Comparison of ENCODE assay signal across 26 cellular contexts in the genomic region with DNA sequence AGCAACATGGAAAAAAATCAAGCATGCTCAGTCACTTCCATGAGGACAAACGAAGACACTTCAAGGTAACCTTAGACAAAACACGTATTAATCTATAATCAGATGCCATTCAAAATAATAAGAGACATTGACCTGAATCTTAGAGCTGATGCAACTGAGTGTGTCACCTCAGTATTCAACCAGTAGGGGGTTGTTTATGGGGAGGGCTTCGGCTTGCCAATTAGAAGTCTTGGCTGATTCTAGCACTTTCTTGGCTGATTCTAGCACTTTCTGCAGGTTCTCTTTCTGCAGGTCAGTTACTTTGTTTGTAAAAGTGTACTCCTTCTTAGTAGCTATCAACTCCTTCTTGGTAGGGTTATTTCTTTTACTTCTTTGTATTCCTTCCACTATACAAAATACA.
"Had no signal": no experiment of that assay in that cellular context is flagged by ENCODE, and none has a peak within 500 bp of the region (broad histone marks: within the 10 kb centered on the region; RNA-seq: fewer than 3 reads in every experiment).

No MANE protein-coding gene starts in this region.

- H3K36me3 Mint-ChIP-seq: activated naive CD8-positive, alpha-beta T cell; memory B cell; natural killer cell had no signal

- H3K4me3 Mint-ChIP-seq: activated CD4-positive, alpha-beta memory T cell treated with anti-CD3 and anti-CD28 coated beads, Interleukin-2, amount 10 ng/mL, durations not matched to agents 7 days and 5 days; activated CD4-positive, alpha-beta T cell treated with anti-CD3 and anti-CD28 coated beads for 36 hours; activated naive CD8-positive, alpha-beta T cell; activated T-cell treated with anti-CD3 and anti-CD28 coated beads, Interleukin-2, amount 50 U/mL, for 72 hours; memory B cell; natural killer cell had no signal

- H3K27me3 ChIP-seq: colonic mucosa, foreskin keratinocyte, tibial nerve, vagina had no signal

- DNase-seq: activated CD4-positive, alpha-beta memory T cell treated with anti-CD3 and anti-CD28 coated beads, Interleukin-2, amount 10 ng/mL, durations not matched to agents 7 days and 5 days; activated CD4-positive, alpha-beta T cell treated with anti-CD3 and anti-CD28 coated beads for 36 hours; activated CD8-positive, alpha-beta memory T cell treated with anti-CD3 and anti-CD28 coated beads, Interleukin-2, amount 50 U/mL, for 4 hours; activated gamma-delta T cell treated with Interleukin-2 at 50 U/mL for 16 hours; activated T-cell treated with anti-CD3 and anti-CD28 coated beads, Interleukin-2, amount 50 U/mL, for 72 hours; amniotic stem cell; caudate nucleus; colonic mucosa; effector CD4-positive, alpha-beta T cell; foreskin keratinocyte; head of caudate nucleus; kidney glomerular epithelial cell; left ventricle myocardium superior; mucosa of descending colon; natural killer cell; right cardiac atrium; small intestine; stimulated activated CD4-positive, alpha-beta T cell treated with anti-CD3 and anti-CD28 coated beads, Interleukin-4, amount 100 ng/mL, for 4 hours; stimulated activated CD8-positive, alpha-beta memory T cell treated with anti-CD3 and anti-CD28 coated beads, Interleukin-4, amount 100 ng/mL, for 48 hours; stimulated activated naive CD4-positive, alpha-beta T cell treated with Interleukin-2 at 50 U/mL for 16 hours; substantia nigra had no signal

- H3K4me3 ChIP-seq: colonic mucosa, mucosa of descending colon, tibial nerve, vagina had no signal

- H3K9me3 ChIP-seq: colonic mucosa, mucosa of descending colon, tibial nerve, vagina had no signal

- H3K27ac Mint-ChIP-seq: activated CD4-positive, alpha-beta memory T cell treated with anti-CD3 and anti-CD28 coated beads, Interleukin-2, amount 10 ng/mL, durations not matched to agents 7 days and 5 days; activated CD4-positive, alpha-beta T cell treated with anti-CD3 and anti-CD28 coated beads for 36 hours; activated naive CD8-positive, alpha-beta T cell; activated T-cell treated with anti-CD3 and anti-CD28 coated beads, Interleukin-2, amount 50 U/mL, for 72 hours; memory B cell; natural killer cell had no signal

- H3K4me1 ChIP-seq: colonic mucosa, tibial nerve, vagina had no signal

- ATAC-seq: activated CD4-positive, alpha-beta T cell treated with anti-CD3 and anti-CD28 coated beads for 36 hours; activated T-cell treated with anti-CD3 and anti-CD28 coated beads, Interleukin-2, amount 50 U/mL, for 72 hours; foreskin keratinocyte; left ventricle myocardium superior; mucosa of descending colon; natural killer cell; right cardiac atrium had no signal

- H3K9me3 Mint-ChIP-seq: activated CD4-positive, alpha-beta memory T cell treated with anti-CD3 and anti-CD28 coated beads, Interleukin-2, amount 10 ng/mL, durations not matched to agents 7 days and 5 days; memory B cell; natural killer cell had no signal

- H3K27ac ChIP-seq: colonic mucosa, foreskin keratinocyte, tibial nerve, vagina, VCaP had no signal

- H3K36me3 ChIP-seq: colonic mucosa, tibial nerve, vagina had no signal
